Comparison of ENCODE assay signal across 10 cellular contexts in genomic region chr17:50394711-50395110, GRCh38. TPM values are rescaled to one million over a fixed set of nuclear protein-coding genes. Genes with fewer than 3 reads are reported as not detected.
DNase-seq lines count a peak whose midpoint lies in the region; ATAC-seq and TF ChIP-seq lines count a peak whose summit lies in the region.
"Had no signal": no experiment of that assay in that cellular context is flagged by ENCODE, and none has a peak within 500 bp of the region (broad histone marks: within the 10 kb centered on the region; RNA-seq: fewer than 3 reads in every experiment).

No MANE protein-coding gene starts in this region.

- DNase-seq in AG09309 (ENCODE audit: low read depth) (no peak), EH (ENCODE audit: low read depth) (peak; percentile 24), germinal center (ENCODE audit: low spot score) (peak; percentile 0), occipital lobe (lab: John Stamatoyannopoulos, UW) (no peak)
- DNase-seq in activated CD8-positive, alpha-beta T cell treated with anti-CD3 and anti-CD28 coated beads, Interleukin-2, amount 10 ng/mL, durations not matched to agents 7 days and 5 days: no peak
- no peak for DNase-seq in central memory CD4-positive, alpha-beta T cell
- DNase-seq: DMS79 treated with DMSO at 0.1 percent for 48 hours, NCI-H524 treated with DMSO at 0.1 percent for 48 hours had no signal

- peaks cover 27% of the 10 kb centered on the region for H3K4me1 Mint-ChIP-seq in activated CD8-positive, alpha-beta T cell treated with anti-CD3 and anti-CD28 coated beads, Interleukin-2, amount 10 ng/mL, durations not matched to agents 7 days and 5 days (ENCODE audit: low read depth)

- H3K9me3 Mint-ChIP-seq in activated CD8-positive, alpha-beta T cell treated with anti-CD3 and anti-CD28 coated beads, Interleukin-2, amount 10 ng/mL, durations not matched to agents 7 days and 5 days (ENCODE audit: insufficient read depth): no peaks in the 10 kb centered on the region

- no peak overlapping the region for H3K27ac Mint-ChIP-seq in activated CD8-positive, alpha-beta T cell treated with anti-CD3 and anti-CD28 coated beads, Interleukin-2, amount 10 ng/mL, durations not matched to agents 7 days and 5 days

- H3K4me3 ChIP-seq in AG09309 (ENCODE audit: control insufficient read depth, low read depth, low read length): peak overlapping the region; percentile 87

- ATAC-seq in activated CD8-positive, alpha-beta T cell treated with anti-CD3 and anti-CD28 coated beads, Interleukin-2, amount 10 ng/mL, durations not matched to agents 7 days and 5 days: no peak
- ATAC-seq in HG03108 (IDR thresholded peaks at IDR 0.05; ENCODE audit: unreplicated experiment): no peak
- ATAC-seq in GM21723 (IDR thresholded peaks at IDR 0.05; ENCODE audit: unreplicated experiment): no peak

- TF ChIP-seq CTCF in AG09309 (IDR thresholded peaks at IDR 0.05; ENCODE audit: control insufficient read depth, insufficient read depth, low read depth, low read length, missing control alignments): no peak

- no peaks in the 10 kb centered on the region for H3K27me3 Mint-ChIP-seq in activated CD8-positive, alpha-beta T cell treated with anti-CD3 and anti-CD28 coated beads, Interleukin-2, amount 10 ng/mL, durations not matched to agents 7 days and 5 days (ENCODE audit: low read depth)

- POLR2A ChIA-PET in activated CD8-positive, alpha-beta T cell treated with anti-CD3 and anti-CD28 coated beads, Interleukin-2, amount 10 ng/mL, durations not matched to agents 7 days and 5 days (lab: Charles Lee): interaction anchor here (4.2 kb wide), 1 partner anchor 20 kb away, joined by 53 read pairs; the partner anchor contains the start of genes EME1 and MRPL27

- peak overlapping the region; percentile 93 for H3K4me3 Mint-ChIP-seq in activated CD8-positive, alpha-beta T cell treated with anti-CD3 and anti-CD28 coated beads, Interleukin-2, amount 10 ng/mL, durations not matched to agents 7 days and 5 days

- CTCF ChIA-PET in activated CD8-positive, alpha-beta T cell treated with anti-CD3 and anti-CD28 coated beads, Interleukin-2, amount 10 ng/mL, durations not matched to agents 7 days and 5 days (lab: Charles Lee): interaction anchor here (6.9 kb wide), 1 partner anchor 32 kb away, joined by 84 read pairs; no protein-coding TSS in a partner anchor

- peaks cover 43% of the 10 kb centered on the region for H3K36me3 Mint-ChIP-seq in activated CD8-positive, alpha-beta T cell treated with anti-CD3 and anti-CD28 coated beads, Interleukin-2, amount 10 ng/mL, durations not matched to agents 7 days and 5 days (ENCODE audit: low read depth)

RNA-seq across cellular contexts. Expression of gene LRRC59, which starts 2.6 kb away (rescaled TPM):
- 10 to 100 TPM; 77.7 to 77.9 TPM for total RNA-seq in activated CD8-positive, alpha-beta T cell treated with anti-CD3 and anti-CD28 coated beads, Interleukin-2, amount 10 ng/mL, durations not matched to agents 7 days and 5 days
- 45.7 TPM for total RNA-seq in occipital lobe

RNA-seq across cellular contexts. Expression of gene EME1, which starts 21.7 kb away (rescaled TPM):
- 10 to 100 TPM; 23.5 to 27.8 TPM for total RNA-seq in activated CD8-positive, alpha-beta T cell treated with anti-CD3 and anti-CD28 coated beads, Interleukin-2, amount 10 ng/mL, durations not matched to agents 7 days and 5 days
- 1.4 TPM for total RNA-seq in occipital lobe

RNA-seq across cellular contexts. Expression of gene MRPL27, which starts 21.7 kb away (rescaled TPM):
- total RNA-seq in activated CD8-positive, alpha-beta T cell treated with anti-CD3 and anti-CD28 coated beads, Interleukin-2, amount 10 ng/mL, durations not matched to agents 7 days and 5 days: 10 to 100 TPM; 81.0 to 85.4 TPM
- 30.3 TPM for total RNA-seq in occipital lobe

RNA-seq across cellular contexts. Expression of gene ACSF2, which starts 31.3 kb away (rescaled TPM):
- 10 to 100 TPM; 33.1 to 33.4 TPM for total RNA-seq in activated CD8-positive, alpha-beta T cell treated with anti-CD3 and anti-CD28 coated beads, Interleukin-2, amount 10 ng/mL, durations not matched to agents 7 days and 5 days
- 1.9 TPM for total RNA-seq in occipital lobe

RNA-seq across cellular contexts. Expression of gene XYLT2, which starts 48.8 kb away (rescaled TPM):
- 10 to 100 TPM; 24.7 to 26.0 TPM for total RNA-seq in activated CD8-positive, alpha-beta T cell treated with anti-CD3 and anti-CD28 coated beads, Interleukin-2, amount 10 ng/mL, durations not matched to agents 7 days and 5 days
- 7.5 TPM for total RNA-seq in occipital lobe

Comparison
In these comparisons a context has a peak if more than half of its experiments do, and no peak if none do; other contexts are left out.
1. DNase-seq: peak in EH (single experiment) and germinal center (single experiment); none in AG09309 (single experiment), activated CD8-positive, alpha-beta T cell treated with anti-CD3 and anti-CD28 coated beads, Interleukin-2, amount 10 ng/mL, durations not matched to agents 7 days and 5 days (single experiment), occipital lobe (single experiment) and central memory CD4-positive, alpha-beta T cell (single experiment).
2. RNA of gene EME1, which starts 21.7 kb away (total RNA-seq): 23.5 to 27.8 TPM in activated CD8-positive, alpha-beta T cell treated with anti-CD3 and anti-CD28 coated beads, Interleukin-2, amount 10 ng/mL, durations not matched to agents 7 days and 5 days; 1.4 TPM in occipital lobe (single experiment); every median in the first group is over 10 times any median in the second.